26 cellular contexts compared by ENCODE assay signal in genomic region chr7:96870201-96870600, GRCh38.
"Had no signal": no experiment of that assay in that cellular context is flagged by ENCODE, and none has a peak within 500 bp of the region (broad histone marks: within the 10 kb centered on the region; RNA-seq: fewer than 3 reads in every experiment).

No MANE protein-coding gene starts in this region.

- H3K27ac ChIP-seq: body of pancreas, esophagus muscularis mucosa, heart right ventricle, left lung, ovary, psoas muscle, right atrium auricular region, tibial artery had no signal

- H3K4me3 ChIP-seq: body of pancreas, esophagus muscularis mucosa, heart right ventricle, left lung, ovary, psoas muscle, right atrium auricular region, tibial artery had no signal

- FAIRE-seq: TTC549 had no signal

- DNase-seq: activated CD4-positive, alpha-beta T cell treated with anti-CD3 and anti-CD28 coated beads for 1 hour; activated CD4-positive, alpha-beta T cell treated with anti-CD3 and anti-CD28 coated beads, Interleukin-2, amount 50 U/mL, for 1 hour; activated CD8-positive, alpha-beta T cell treated with anti-CD3 and anti-CD28 coated beads, Interleukin-2, amount 10 ng/mL, durations not matched to agents 7 days and 5 days; activated gamma-delta T cell; activated naive CD4-positive, alpha-beta T cell treated with anti-CD3 and anti-CD28 coated beads, Interleukin-2, amount 50 U/mL, for 16 hours; activated naive CD8-positive, alpha-beta T cell treated with anti-CD3 and anti-CD28 coated beads, Interleukin-2, amount 50 U/mL, for 24 hours; anterior cingulate cortex; body of pancreas; central memory CD4-positive, alpha-beta T cell; dermis blood vessel endothelial cell; effector CD8-positive, alpha-beta T cell; heart right ventricle; kidney glomerular epithelial cell; left lung; midbrain; ovary; psoas muscle; stimulated activated CD4-positive, alpha-beta T cell treated with anti-CD3 and anti-CD28 coated beads, Interleukin-1b, Interleukin-23, amount 100 ng/mL, for 48 hours; stimulated activated naive CD8-positive, alpha-beta T cell treated with anti-CD3 and anti-CD28 coated beads, Interleukin-15, amount 100 ng/mL, for 72 hours; T-helper 1 cell; tibial artery had no signal

- H3K36me3 ChIP-seq: esophagus muscularis mucosa, heart right ventricle, left lung, ovary, right atrium auricular region, tibial artery had no signal

- H3K27me3 ChIP-seq: body of pancreas, esophagus muscularis mucosa, left lung, ovary, right atrium auricular region, tibial artery had no signal

- ATAC-seq: activated CD8-positive, alpha-beta T cell treated with anti-CD3 and anti-CD28 coated beads, Interleukin-2, amount 10 ng/mL, durations not matched to agents 7 days and 5 days; activated naive CD8-positive, alpha-beta T cell treated with anti-CD3 and anti-CD28 coated beads, Interleukin-2, amount 50 U/mL, for 24 hours; body of pancreas; heart right ventricle; left lung; natural killer cell treated with Interleukin-12 subunit alpha and Interleukin-12 subunit beta and Interleukin-15 and Interleukin-18, amount 100 ng/mL, for 72 hours; psoas muscle; stimulated activated effector memory CD8-positive, alpha-beta T cell treated with anti-CD3 and anti-CD28 coated beads, Interleukin-12 subunit alpha, Interleukin-12 subunit beta, amount 100 ng/mL, for 72 hours; stimulated activated naive CD8-positive, alpha-beta T cell treated with anti-CD3 and anti-CD28 coated beads, Interleukin-15, amount 100 ng/mL, for 72 hours had no signal

- H3K4me1 ChIP-seq: body of pancreas, esophagus muscularis mucosa, heart right ventricle, left lung, psoas muscle, right atrium auricular region, tibial artery had no signal
